1 cellular context compared by ENCODE assay signal in genomic region chr2:86488561-86489250, GRCh38.
TF ChIP-seq lines count a peak whose summit lies in the region.

No MANE protein-coding gene starts in this region.

TF ChIP-seq in GM12878, 131 proteins besides CTCF, POLR2A, EP300 and RAD21:
- no peak for TF ChIP-seq CHD1 (IDR thresholded peaks at IDR 0.05; ENCODE audit: low read depth, low read length)
- TF ChIP-seq HDGF (IDR thresholded peaks at IDR 0.05) = no peak
- TF ChIP-seq POLR2AphosphoS5 (IDR thresholded peaks at IDR 0.05; ENCODE audit: low read length) = peak; percentile 70; the same call in 1 of the 2 replicates
